ENCODE assay signal across 17 cellular contexts in the genomic region with DNA sequence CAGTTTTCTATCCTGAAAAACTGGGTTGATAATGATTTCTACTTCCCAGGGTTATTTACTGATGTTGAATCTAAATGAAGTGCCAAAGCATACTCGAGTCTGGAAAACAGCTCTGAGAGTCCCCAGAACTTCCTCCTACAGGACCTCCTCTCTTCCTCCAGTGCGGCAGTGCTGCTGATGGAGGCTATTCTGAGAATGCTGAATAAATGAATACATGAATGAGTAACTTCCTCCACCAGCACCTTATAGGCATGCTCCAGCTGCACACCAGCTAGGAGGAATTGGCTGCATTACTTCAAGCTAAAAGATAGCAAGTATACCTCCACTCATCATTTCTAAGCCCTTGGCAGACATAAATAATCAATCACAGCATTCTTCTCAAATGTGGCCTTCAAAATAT.
"Had no signal": no experiment of that assay in that cellular context is flagged by ENCODE, and none has a peak within 500 bp of the region (broad histone marks: within the 10 kb centered on the region; RNA-seq: fewer than 3 reads in every experiment).

No MANE protein-coding gene starts in this region.

- ATAC-seq: activated CD8-positive, alpha-beta memory T cell treated with anti-CD3 and anti-CD28 coated beads, Interleukin-2, amount 10 ng/mL, durations not matched to agents 7 days and 5 days; foreskin keratinocyte; naive thymus-derived CD4-positive, alpha-beta T cell; psoas muscle; stimulated activated naive CD8-positive, alpha-beta T cell treated with anti-CD3 and anti-CD28 coated beads, Interleukin-15, Interleukin-2, amounts not matched to agents 100 U/mL and 50 U/mL, for 24 hours had no signal

- H3K9me3 ChIP-seq: psoas muscle, vagina had no signal

- H3K27ac ChIP-seq: cardiac muscle cell, foreskin keratinocyte, psoas muscle, vagina had no signal

- H3K4me1 Mint-ChIP-seq: activated naive CD8-positive, alpha-beta T cell treated with anti-CD3 and anti-CD28 coated beads for 36 hours had no signal

- FAIRE-seq: kidney had no signal

- H3K4me1 ChIP-seq: foreskin keratinocyte, psoas muscle had no signal

- H3K27me3 Mint-ChIP-seq: activated CD4-positive, alpha-beta memory T cell treated with anti-CD3 and anti-CD28 coated beads, Interleukin-2, amount 10 ng/mL, durations not matched to agents 7 days and 5 days; activated naive CD8-positive, alpha-beta T cell treated with anti-CD3 and anti-CD28 coated beads for 36 hours had no signal

- H3K4me3 ChIP-seq: cardiac muscle cell, psoas muscle, tibial nerve, vagina had no signal

- H3K4me3 Mint-ChIP-seq: activated CD4-positive, alpha-beta memory T cell treated with anti-CD3 and anti-CD28 coated beads, Interleukin-2, amount 10 ng/mL, durations not matched to agents 7 days and 5 days; activated CD8-positive, alpha-beta memory T cell treated with anti-CD3 and anti-CD28 coated beads, Interleukin-2, amount 10 ng/mL, durations not matched to agents 7 days and 5 days; activated naive CD8-positive, alpha-beta T cell treated with anti-CD3 and anti-CD28 coated beads for 36 hours; naive thymus-derived CD4-positive, alpha-beta T cell; T-helper 2 cell treated with Interferon-gamma antibody and Interleukin-4, amounts not matched to agents 5 μg/mL and 100 μg/mL, for 36 hours had no signal

- H3K27ac Mint-ChIP-seq: activated CD4-positive, alpha-beta memory T cell treated with anti-CD3 and anti-CD28 coated beads, Interleukin-2, amount 10 ng/mL, durations not matched to agents 7 days and 5 days; activated CD8-positive, alpha-beta memory T cell treated with anti-CD3 and anti-CD28 coated beads, Interleukin-2, amount 10 ng/mL, durations not matched to agents 7 days and 5 days; activated naive CD8-positive, alpha-beta T cell treated with anti-CD3 and anti-CD28 coated beads for 36 hours; naive thymus-derived CD4-positive, alpha-beta T cell; T-helper 2 cell treated with Interferon-gamma antibody and Interleukin-4, amounts not matched to agents 5 μg/mL and 100 μg/mL, for 36 hours had no signal

- DNase-seq: activated CD4-positive, alpha-beta memory T cell treated with anti-CD3 and anti-CD28 coated beads, Interleukin-2, amount 10 ng/mL, durations not matched to agents 7 days and 5 days; activated CD4-positive, alpha-beta T cell treated with anti-CD3 and anti-CD28 coated beads for 48 hours; activated CD4-positive, CD25-positive, alpha-beta regulatory T cell; activated CD8-positive, alpha-beta memory T cell treated with anti-CD3 and anti-CD28 coated beads, Interleukin-2, amount 10 ng/mL, durations not matched to agents 7 days and 5 days; activated naive CD4-positive, alpha-beta T cell; activated naive CD8-positive, alpha-beta T cell treated with anti-CD3 and anti-CD28 coated beads for 36 hours; amniotic stem cell; foreskin keratinocyte; kidney; mesenchymal stem cell; naive thymus-derived CD4-positive, alpha-beta T cell; psoas muscle; stimulated activated naive CD8-positive, alpha-beta T cell treated with anti-CD3 and anti-CD28 coated beads, Interleukin-15, Interleukin-2, amounts not matched to agents 100 U/mL and 50 U/mL, for 24 hours had no signal

- H3K27me3 ChIP-seq: cardiac muscle cell, foreskin keratinocyte, tibial nerve, vagina had no signal

- H3K36me3 ChIP-seq: cardiac muscle cell, tibial nerve, vagina had no signal
